22 cellular contexts compared by ENCODE assay signal in genomic region chr22:22425783-22426624, GRCh38.
DNase-seq lines count a peak whose midpoint lies in the region; ATAC-seq, FAIRE-seq and TF ChIP-seq lines count a peak whose summit lies in the region.
"Had no signal": no experiment of that assay in that cellular context is flagged by ENCODE, and none has a peak within 500 bp of the region (broad histone marks: within the 10 kb centered on the region; RNA-seq: fewer than 3 reads in every experiment).

No MANE protein-coding gene starts in this region.

- H3K9me3 ChIP-seq in adrenal gland (replicated peaks in 1 of 3): no peaks in the 10 kb centered on the region
- H3K9me3 ChIP-seq in mucosa of descending colon: no peaks in the 10 kb centered on the region
- H3K9me3 ChIP-seq: BE2C had no signal

- H3K4me3 ChIP-seq in adrenal gland (no peak overlapping the region), mucosa of descending colon (no peak overlapping the region)

- peak overlapping the region in 4 of 5 donors; percentile 2 to 69 (median 46) for H3K27ac ChIP-seq in adrenal gland
- H3K27ac ChIP-seq in substantia nigra (ENCODE audit: low read depth, low read length, poor library complexity, severe bottlenecking): peak overlapping the region; percentile 1
- H3K27ac ChIP-seq: 22Rv1 had no signal

- DNase-seq in DMS153 (lab: John Stamatoyannopoulos, UW) (peak; percentile 5), DMS153 treated with DMSO at 0.1 percent for 48 hours (lab: John Stamatoyannopoulos, UW; ENCODE audit: unreplicated experiment) (no peak), adrenal gland (peak in 6 of 7 donors; percentile 31 to 64 (median 49)), myocyte (ENCODE audit: low read depth) (peak; percentile 26), substantia nigra (lab: John Stamatoyannopoulos, UW) (peak in 3 of 49 donors; percentile 1 to 38 (median 7)), GM12891 (ENCODE audit: insufficient read length, low spot score) (no peak), mucosa of descending colon (no peak)
- DNase-seq: BE2C, DMS 273 treated with DMSO at 0.1 percent for 48 hours, EL, H7, IMR-90, Kasumi-1, MM.1S, NCI-H1092 treated with DMSO at 0.1 percent for 48 hours, NCI-H2081 treated with DMSO at 0.1 percent for 48 hours, NCI-H510A treated with DMSO at 0.1 percent for 48 hours, NCI-H82, SHP77 treated with DMSO at 0.1 percent for 48 hours had no signal

- intact Hi-C loops in adrenal gland (cut with DNase I) (no loop called here), mucosa of descending colon (cut with DNase I, micrococcal nuclease) (no loop called here)

- ATAC-seq in GM18909 (IDR thresholded peaks at IDR 0.05; ENCODE audit: poor library complexity, unreplicated experiment) (no peak), mucosa of descending colon (no peak)

- FAIRE-seq in GM12891 (lab: Jason Lieb, UNC): no peak
- FAIRE-seq: RCC 7860 had no signal

- H3K27me3 ChIP-seq in adrenal gland: no peaks in the 10 kb centered on the region

- no peaks in the 10 kb centered on the region for H3K36me3 ChIP-seq in adrenal gland (replicated peaks in 1 of 2)
- H3K36me3 ChIP-seq in mucosa of descending colon (ENCODE audit: low read depth): no peaks in the 10 kb centered on the region
- H3K36me3 ChIP-seq: BE2C had no signal

- peaks cover 8 to 16% of the 10 kb centered on the region in 2 donors for H3K4me1 ChIP-seq in adrenal gland (replicated peaks in 1 of 2)
- H3K4me1 ChIP-seq in mucosa of descending colon (ENCODE audit: low read depth): no peaks in the 10 kb centered on the region
- H3K4me1 ChIP-seq: BE2C had no signal

- no peak for TF ChIP-seq CTCF in adrenal gland (IDR thresholded peaks at IDR 0.05)
- no peak for TF ChIP-seq CTCF in mucosa of descending colon (IDR thresholded peaks at IDR 0.05)

- TF ChIP-seq POLR2A in adrenal gland (IDR thresholded peaks at IDR 0.05) (no peak), GM12891 (IDR thresholded peaks at IDR 0.05; ENCODE audit: low read depth, low read length) (no peak)

- 43 to 50% (median 47%) methylated on average over 8 of the region's 8 CpGs for WGBS in adrenal gland, 4 donors

TF ChIP-seq in GM12891, 5 proteins besides CTCF, POLR2A, EP300 and RAD21:
- no peak for TF ChIP-seq POLR2AphosphoS5 (IDR thresholded peaks at IDR 0.05; ENCODE audit: low read depth, low read length)
- TF ChIP-seq TAF1 (IDR thresholded peaks at IDR 0.05; ENCODE audit: low read depth, low read length): no peak
- no peak for TF ChIP-seq PAX5 (IDR thresholded peaks at IDR 0.05; ENCODE audit: insufficient read depth, low read length, severe bottlenecking)
- TF ChIP-seq SPI1 (IDR thresholded peaks at IDR 0.05; ENCODE audit: low read depth, low read length): no peak
- TF ChIP-seq POU2F2 (IDR thresholded peaks at IDR 0.05; ENCODE audit: low read depth, low read length): no peak

Comparison
In these comparisons a context has a peak if more than half of its experiments do, and no peak if none do; other contexts are left out.
1. DNase-seq: peak in DMS153 (single experiment), adrenal gland (6 of 7) and myocyte (single experiment); none in DMS153 treated with DMSO at 0.1 percent for 48 hours (single experiment), GM12891 (single experiment) and mucosa of descending colon (0 of 3).